Comparison of ENCODE assay signal across 8 cellular contexts in the genomic region with DNA sequence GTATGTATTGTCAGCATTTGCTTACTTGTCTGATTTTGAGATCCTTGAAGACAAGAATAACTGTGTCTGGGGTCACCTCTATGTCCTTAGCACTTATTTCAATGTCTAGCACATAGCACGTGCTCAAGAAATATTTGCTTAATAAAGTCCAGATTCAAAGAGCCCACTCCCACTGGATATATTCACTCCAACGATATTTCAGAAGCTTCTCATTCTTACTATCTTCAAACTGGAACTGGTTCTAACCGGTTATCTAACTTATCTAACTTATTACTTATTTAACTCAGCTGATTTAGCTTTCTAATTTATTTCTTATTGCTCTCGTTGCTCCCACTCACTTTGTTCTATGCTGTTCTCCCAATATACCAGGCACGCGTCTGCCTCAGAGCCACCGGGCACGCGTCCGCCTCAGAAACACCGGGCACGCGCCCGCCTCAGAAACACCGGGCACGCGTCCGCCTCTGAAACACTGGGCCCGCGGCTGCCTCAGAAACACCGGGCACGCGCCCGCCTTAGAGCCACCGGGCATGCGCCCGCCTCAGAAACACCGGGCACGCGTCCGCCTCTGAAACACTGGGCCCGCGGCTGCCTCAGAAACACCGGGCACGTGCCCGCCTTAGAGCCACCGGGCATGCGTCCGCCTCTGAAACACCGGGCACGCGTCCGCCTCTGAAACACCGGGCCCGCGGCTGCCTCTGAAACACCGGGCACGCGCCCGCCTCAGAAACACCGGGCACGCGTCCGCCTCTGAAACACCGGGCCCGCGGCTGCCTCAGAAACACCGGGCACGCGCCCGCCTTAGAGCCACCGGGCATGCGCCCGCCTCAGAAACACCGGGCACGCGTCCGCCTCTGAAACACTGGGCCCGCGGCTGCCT. TPM values are rescaled to one million over a fixed set of nuclear protein-coding genes. Genes with fewer than 3 reads are reported as not detected.
A peak's percentile ranks its signal among the peaks of the same experiment; 100 is the strongest.
DNase-seq lines count a peak whose midpoint lies in the region; ATAC-seq and TF ChIP-seq lines count a peak whose summit lies in the region.
"Not testable (repeated sequence)": the region's sequence is repeated elsewhere in the genome, so short reads cannot be mapped to it uniquely, and the experiment has no call there.

No MANE protein-coding gene starts in this region.

- H3K4me1 Mint-ChIP-seq in activated B cell treated with CpG ODN at 0.5 μM for 24 hours (peaks cover 12% of the 10 kb centered on the region), natural killer cell (peaks cover 6 to 16% of the 10 kb centered on the region in 2 donors)

- intact Hi-C loops in activated B cell treated with CpG ODN at 0.5 μM for 24 hours (cut with micrococcal nuclease) (loop anchor here (1.0 to 10.0 kb wide), 6 partner anchors 185 to 829 kb away; partner anchors contain the start of genes DOCK4, IMMP2L, SMIM30 and TMEM168), natural killer cell (cut with micrococcal nuclease) (loop anchor here (1.0 kb wide), 1 partner anchor 59 kb away; the partner anchor contains the start of gene IFRD1)

- not testable (repeated sequence) for H3K27me3 Mint-ChIP-seq in activated B cell treated with CpG ODN at 0.5 μM for 24 hours; natural killer cell (ENCODE audit: low read depth in 2 of 2)

- H3K36me3 Mint-ChIP-seq in activated B cell treated with CpG ODN at 0.5 μM for 24 hours (ENCODE audit: low read depth); natural killer cell: not testable (repeated sequence)

- not testable (repeated sequence) for TF ChIP-seq CTCF in activated B cell treated with CpG ODN at 0.5 μM for 24 hours (IDR thresholded peaks at IDR 0.05); natural killer cell (IDR thresholded peaks at IDR 0.05)

- H3K9me3 Mint-ChIP-seq in activated B cell treated with CpG ODN at 0.5 μM for 24 hours, natural killer cell: not testable (repeated sequence)

- POLR2A ChIA-PET in activated B cell treated with CpG ODN at 0.5 μM for 24 hours (lab: Charles Lee), result interaction anchor here (1.0 kb wide), 1 partner anchor 59 kb away, joined by 7 read pairs; the partner anchor contains the start of gene IFRD1

- CTCF ChIA-PET in activated B cell treated with CpG ODN at 0.5 μM for 24 hours (lab: Charles Lee), result not testable (repeated sequence)

- peak overlapping the region; percentile 75 for H3K27ac Mint-ChIP-seq in activated B cell treated with CpG ODN at 0.5 μM for 24 hours
- peak overlapping the region; percentile 22 to 84 for H3K27ac Mint-ChIP-seq in natural killer cell

- DNase-seq in Ammon's horn (ENCODE audit: low spot score) (peak; percentile 63), HK-2 (ENCODE audit: unreplicated experiment) (peak; percentile 40), NCI-H526 (lab: John Stamatoyannopoulos, UW) (peak; percentile 30 to 77), activated B cell treated with CpG ODN at 0.5 μM for 24 hours (peak; percentile 42), anterior cingulate cortex (lab: John Stamatoyannopoulos, UW) (peak in 43 of 58 donors; percentile 4 to 77 (median 29)), glomerular visceral epithelial cell (ENCODE audit: extremely low spot score) (peak; percentile 45), natural killer cell (peak; percentile 18)
- DNase-seq in stimulated activated CD8-positive, alpha-beta memory T cell treated with anti-CD3 and anti-CD28 coated beads, Interleukin-12 subunit alpha, Interleukin-12 subunit beta, amount 100 ng/mL, for 1 hour (ENCODE audit: low read depth), result peak; percentile 11

- ATAC-seq in activated B cell treated with CpG ODN at 0.5 μM for 24 hours (ENCODE audit: low read depth), result peak; percentile 50
- ATAC-seq in natural killer cell, result not testable (repeated sequence)

- H3K4me3 Mint-ChIP-seq in activated B cell treated with CpG ODN at 0.5 μM for 24 hours, result peak overlapping the region; percentile 83
- H3K4me3 Mint-ChIP-seq in natural killer cell, result peak overlapping the region; percentile 91

RNA-seq across cellular contexts. Expression of gene IFRD1, which starts 59.1 kb away (rescaled TPM):
- total RNA-seq in activated B cell treated with CpG ODN at 0.5 μM for 24 hours (58.7 and 67.0 TPM in 2 replicates), natural killer cell (100 to 1,000 TPM; 244 to 278 (median 261) TPM)

Comparison
In these comparisons a context has a peak if more than half of its experiments do, and no peak if none do; other contexts are left out.
1. DNase-seq: peak in every context shown above with its lines; median percentile 63 in Ammon's horn; 54 in NCI-H526; 45 in glomerular visceral epithelial cell; 42 in activated B cell treated with CpG ODN at 0.5 μM for 24 hours; 40 in HK-2; 29 in anterior cingulate cortex; 18 in natural killer cell; 11 in stimulated activated CD8-positive, alpha-beta memory T cell treated with anti-CD3 and anti-CD28 coated beads, Interleukin-12 subunit alpha, Interleukin-12 subunit beta, amount 100 ng/mL, for 1 hour.